ENCODE assay signal across 7 cellular contexts in genomic region chrY:25041197-25041871, GRCh38. TPM values are rescaled to one million over a fixed set of nuclear protein-coding genes. Genes with fewer than 3 reads are reported as not detected.
"Had no signal": no experiment of that assay in that cellular context is flagged by ENCODE, and none has a peak within 500 bp of the region (broad histone marks: within the 10 kb centered on the region; RNA-seq: fewer than 3 reads in every experiment).

No MANE protein-coding gene starts in this region.

RNA-seq across cellular contexts. Expression of gene BPY2C, which starts 10.6 kb away (rescaled TPM):
- total RNA-seq: HT-29, LHCN-M2, MCF 10A, OCI-LY7, PC-3, Right ventricle myocardium inferior, SJCRH30 had no signal
